In the genomic region with DNA sequence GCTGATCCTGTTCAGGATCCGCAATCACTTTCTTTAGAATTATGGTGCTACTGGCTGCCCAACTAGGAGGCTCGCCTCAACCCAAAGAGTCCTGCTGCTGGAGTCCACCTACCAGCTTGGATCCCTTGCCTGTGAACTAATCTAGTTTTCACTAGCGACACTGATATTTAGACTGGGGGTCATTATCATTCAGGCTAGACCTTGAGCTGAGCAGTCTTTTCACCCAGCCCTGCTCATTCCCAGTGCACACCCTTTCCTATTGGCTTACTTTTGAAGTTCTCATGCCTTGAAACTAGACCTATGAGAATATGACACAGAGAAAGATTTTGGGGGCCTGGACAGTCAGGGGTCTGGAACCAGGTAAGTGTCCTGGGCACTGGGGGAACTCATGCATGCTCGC, we compare ENCODE assay signal across 33 cellular contexts.
A peak's percentile ranks its signal among the peaks of the same experiment; 100 is the strongest.
DNase-seq lines count a peak whose midpoint lies in the region; FAIRE-seq and TF ChIP-seq lines count a peak whose summit lies in the region.
"Had no signal": no experiment of that assay in that cellular context is flagged by ENCODE, and none has a peak within 500 bp of the region (broad histone marks: within the 10 kb centered on the region; RNA-seq: fewer than 3 reads in every experiment).

No MANE protein-coding gene starts in this region.

- TF ChIP-seq RAD21 in H1 (IDR thresholded peaks at IDR 0.05 in 1 of 2, conservative IDR thresholded peaks at IDR 0.05 in 1 of 2; ENCODE audit: low read depth in 2 of 2, low read length in 2 of 2), result no peak

- H2AFZ ChIP-seq in H1 (ENCODE audit: low read length), result no peak overlapping the region

- H3K4ac ChIP-seq in H1 (replicated peaks; ENCODE audit: insufficient read length, low read depth, low read length), result no peak overlapping the region

- CTCF ChIA-PET in H1 (lab: Charles Lee; ENCODE audit: partially characterized antibody), result no interaction called here

- H3K27me3 ChIP-seq in H1 (replicated peaks in 1 of 4; ENCODE audit: control insufficient read depth in 3 of 4, extremely low read depth in 1 of 4, insufficient read depth in 3 of 4, low read length in 3 of 4) (no peaks in the 10 kb centered on the region), esophagus muscularis mucosa (no peaks in the 10 kb centered on the region), vagina (no peaks in the 10 kb centered on the region), prostate gland (replicated peaks; ENCODE audit: insufficient read depth) (no peaks in the 10 kb centered on the region), HAP-1 (ENCODE audit: low read depth) (no peaks in the 10 kb centered on the region)
- H3K27me3 ChIP-seq: BE2C; BLaER1; BLaER1 treated with 17β-estradiol and CSF1 and Interleukin-3, amounts not matched to agents 10 nM and 100 nM had no signal

- no peak overlapping the region for H2BK120ac ChIP-seq in H1 (replicated peaks; ENCODE audit: low read depth, low read length)

- no peak for FAIRE-seq in H1 (lab: Jason Lieb, UNC)
- FAIRE-seq: A204.1, A549, D721Med had no signal

- H3K18ac ChIP-seq in H1 (ENCODE audit: extremely low read depth, low read length), result no peak overlapping the region

- H3K4me2 ChIP-seq in H1 (ENCODE audit: insufficient read depth in 1 of 2, low read depth in 2 of 2, low read length in 2 of 2), result no peak overlapping the region
- H3K4me2 ChIP-seq: A549; BLaER1; BLaER1 treated with 17β-estradiol and CSF1 and Interleukin-3, amounts not matched to agents 10 nM and 100 nM had no signal

- TF ChIP-seq EP300 in H1 (IDR thresholded peaks at IDR 0.05; ENCODE audit: borderline replicate concordance in 1 of 2, low read depth in 2 of 2, low read length in 2 of 2) (no peak), esophagus muscularis mucosa (IDR thresholded peaks at IDR 0.05) (no peak)

- peaks cover 0 to 2% of the 10 kb centered on the region in 2 experiments for H4K20me1 ChIP-seq in H1 (replicated peaks in 1 of 2; ENCODE audit: control insufficient read depth in 1 of 2, insufficient read depth in 2 of 2, low read length in 2 of 2)
- H4K20me1 ChIP-seq: BLaER1; BLaER1 treated with 17β-estradiol and CSF1 and Interleukin-3, amounts not matched to agents 10 nM and 100 nM had no signal

- H3K9me3 ChIP-seq in H1 (ENCODE audit: insufficient read depth in 2 of 2, low read depth in 1 of 2, low read length in 1 of 2) (no peaks in the 10 kb centered on the region), esophagus muscularis mucosa (no peaks in the 10 kb centered on the region), vagina (no peaks in the 10 kb centered on the region), prostate gland (no peaks in the 10 kb centered on the region), HAP-1 (no peaks in the 10 kb centered on the region)
- H3K9me3 ChIP-seq: A549, BE2C, BLaER1, Caco-2 had no signal

- H2BK5ac ChIP-seq in H1 (ENCODE audit: low read depth, low read length), result no peak overlapping the region

- no peak overlapping the region for H3K4me3 ChIP-seq in H1 (ENCODE audit: extremely low read depth in 1 of 4, insufficient read depth in 2 of 4, low read depth in 3 of 4, low read length in 4 of 4)
- H3K4me3 ChIP-seq in esophagus muscularis mucosa, result no peak overlapping the region
- no peak overlapping the region for H3K4me3 ChIP-seq in vagina
- H3K4me3 ChIP-seq in prostate gland, result no peak overlapping the region
- H3K4me3 ChIP-seq in HAP-1, result no peak overlapping the region
- H3K4me3 ChIP-seq: A549; BLaER1; BLaER1 treated with 17β-estradiol and CSF1 and Interleukin-3, amounts not matched to agents 10 nM and 100 nM had no signal

- no peak overlapping the region for H3K23ac ChIP-seq in H1 (ENCODE audit: insufficient read length)

- POLR2A ChIA-PET in H1 (lab: Charles Lee; ENCODE audit: partially characterized antibody), result interaction anchor here (0.8 kb wide), 1 partner anchor 14 kb away, joined by 3 read pairs; no protein-coding TSS in a partner anchor

- no peak overlapping the region for H4K91ac ChIP-seq in H1 (replicated peaks; ENCODE audit: insufficient read length, low read length)

- H4K8ac ChIP-seq in H1 (ENCODE audit: extremely low read depth, insufficient read depth, low read length), result 0 out of 2 replicates have a peak overlapping the region, but pooled peaks have one; percentile 35

- no peak overlapping the region for H3K14ac ChIP-seq in H1 (ENCODE audit: insufficient read length)

- H3K4me1 ChIP-seq in H1 (replicated peaks in 1 of 4; ENCODE audit: control insufficient read depth in 3 of 4, insufficient read depth in 4 of 4, low read length in 3 of 4) (no peaks in the 10 kb centered on the region; a peak in 1 of 7 replicates), esophagus muscularis mucosa (no peaks in the 10 kb centered on the region), vagina (no peaks in the 10 kb centered on the region), prostate gland (replicated peaks) (no peaks in the 10 kb centered on the region), HAP-1 (no peaks in the 10 kb centered on the region)
- H3K4me1 ChIP-seq: A549, Caco-2 had no signal

- no peak overlapping the region for H4K5ac ChIP-seq in H1 (ENCODE audit: insufficient read length, low read depth, low read length)

- TF ChIP-seq CTCF in H1 (IDR thresholded peaks at IDR 0.05; ENCODE audit: control extremely low read depth in 1 of 3, insufficient read depth in 1 of 3, low read depth in 1 of 3, low read length in 3 of 3), result no peak
- no peak for TF ChIP-seq CTCF in esophagus muscularis mucosa (IDR thresholded peaks at IDR 0.05)
- no peak for TF ChIP-seq CTCF in vagina (IDR thresholded peaks at IDR 0.05)
- no peak for TF ChIP-seq CTCF in prostate gland (IDR thresholded peaks at IDR 0.05)

- WGBS in H1 (ENCODE audit: extremely low coverage in 1 of 2, insufficient coverage in 1 of 2, insufficient read length in 1 of 2, insufficient replicate concordance in 2 of 2, low coverage in 1 of 2, low lambda C conversion rate in 2 of 2, missing lambda C conversion rate in 1 of 2), 2 experiments, result 98% methylated on average over 4 of the region's 4 CpGs; no CpG with 5 or more reads in 1 of the 2 experiments
- WGBS in esophagus muscularis mucosa, result 90% methylated on average over 4 of the region's 4 CpGs
- 97% methylated on average over 4 of the region's 4 CpGs for WGBS in prostate gland

- no peaks in the 10 kb centered on the region; a peak in 1 of 4 replicates for H3K79me2 ChIP-seq in H1 (ENCODE audit: control insufficient read depth in 1 of 2, insufficient read depth in 2 of 2, low read length in 2 of 2)

- no peak overlapping the region for H3K27ac ChIP-seq in H1 (ENCODE audit: low read depth, low read length)
- H3K27ac ChIP-seq in esophagus muscularis mucosa (replicated peaks in 1 of 4), result no peak overlapping the region
- no peak overlapping the region for H3K27ac ChIP-seq in vagina
- H3K27ac ChIP-seq in prostate gland, result no peak overlapping the region
- H3K27ac ChIP-seq: 22Rv1; A549; BLaER1; BLaER1 treated with 17β-estradiol and CSF1 and Interleukin-3, amounts not matched to agents 10 nM and 100 nM; C4-2B had no signal

- DNase-seq in H1 (ENCODE audit: low read depth in 1 of 2, low spot score in 2 of 2) (no peak), esophagus muscularis mucosa (ENCODE audit: extremely low spot score) (peak; percentile 86), vagina (ENCODE audit: extremely low spot score in 2 of 2) (peak; percentile 14 to 60), prostate gland (ENCODE audit: low spot score) (no peak), hippocampal formation (lab: John Stamatoyannopoulos, UW) (no peak), HAP-1 (ENCODE audit: low spot score in 2 of 2) (no peak)
- DNase-seq: 8988T; ACHN; AML-193; BE2C; C1 segment of cervical spinal cord; Caco-2; Calu3; CD4-positive, alpha-beta memory T cell; CD4-positive, alpha-beta T cell; CD4-positive, CD25-positive, alpha-beta regulatory T cell; CD8-positive, alpha-beta memory T cell; CD8-positive, alpha-beta T cell; COR-L47; DMS 273 treated with DMSO at 0.1 percent for 48 hours; DMS153; DMS53; DMS79; DMS79 treated with DMSO at 0.1 percent for 48 hours; DND-41; EL had no signal

- H3K9ac ChIP-seq in H1 (replicated peaks in 1 of 4; ENCODE audit: extremely low read depth in 1 of 4, low read depth in 3 of 4, low read length in 3 of 4), result no peak overlapping the region
- H3K9ac ChIP-seq: BLaER1; BLaER1 treated with 17β-estradiol and CSF1 and Interleukin-3, amounts not matched to agents 10 nM and 100 nM had no signal

- no peak for TF ChIP-seq POLR2A in H1 (IDR thresholded peaks at IDR 0.05; ENCODE audit: control extremely low read depth in 1 of 2, low read depth in 2 of 2, low read length in 2 of 2)
- TF ChIP-seq POLR2A in esophagus muscularis mucosa (IDR thresholded peaks at IDR 0.05; ENCODE audit: low read depth), result no peak
- TF ChIP-seq POLR2A in vagina (IDR thresholded peaks at IDR 0.05), result no peak
- TF ChIP-seq POLR2A in prostate gland (IDR thresholded peaks at IDR 0.05), result no peak

- H3K56ac ChIP-seq in H1 (replicated peaks; ENCODE audit: insufficient read length, low read depth, low read length), result no peak overlapping the region

- H3K36me3 ChIP-seq in H1 (ENCODE audit: control insufficient read depth in 2 of 4, insufficient read depth in 4 of 4, low read length in 3 of 4) (no peaks in the 10 kb centered on the region), esophagus muscularis mucosa (no peaks in the 10 kb centered on the region), vagina (no peaks in the 10 kb centered on the region), prostate gland (no peaks in the 10 kb centered on the region), HAP-1 (replicated peaks) (no peaks in the 10 kb centered on the region)
- H3K36me3 ChIP-seq: BE2C; BLaER1; BLaER1 treated with 17β-estradiol and CSF1 and Interleukin-3, amounts not matched to agents 10 nM and 100 nM had no signal

- peaks cover 2% of the 10 kb centered on the region; the same call in 1 of the 2 replicates for H3K23me2 ChIP-seq in H1 (ENCODE audit: low read depth, low read length)

- intact Hi-C loops in esophagus muscularis mucosa (cut with DNase I) (no loop called here), vagina (cut with DNase I) (no loop called here), prostate gland (cut with DNase I) (no loop called here)

- no peak overlapping the region for H2BK12ac ChIP-seq in H1 (ENCODE audit: low read depth, low read length)

- no peaks in the 10 kb centered on the region; the same call in 1 of the 2 replicates for H3K79me1 ChIP-seq in H1 (ENCODE audit: low read depth, low read length)

- in situ Hi-C loops in HAP-1 (cut with MboI; ENCODE audit: low sequenced_read_pairs), result no loop called here

- H2AK5ac ChIP-seq in H1 (ENCODE audit: low read depth, low read length), result no peak overlapping the region

- no peak overlapping the region for H2BK20ac ChIP-seq in H1 (ENCODE audit: low read length)

- no peak overlapping the region for H2BK15ac ChIP-seq in H1 (ENCODE audit: low read length)

TF ChIP-seq in H1, 55 proteins besides CTCF, POLR2A, EP300 and RAD21 (continues in another document):
- TF ChIP-seq SRF (IDR thresholded peaks at IDR 0.05; ENCODE audit: low read depth, low read length) (no peak), KDM5A (IDR thresholded peaks at IDR 0.05; ENCODE audit: low read length) (no peak), KDM1A (IDR thresholded peaks at IDR 0.05; ENCODE audit: borderline replicate concordance, low read length) (no peak), TAF7 (optimal IDR thresholded peaks at IDR 0.05; ENCODE audit: borderline replicate concordance, low read depth, low read length) (no peak), TEAD4 (IDR thresholded peaks at IDR 0.05; ENCODE audit: low read depth, low read length) (no peak), JUN (IDR thresholded peaks at IDR 0.05; ENCODE audit: low read depth, low read length) (no peak)

Comparison
In these comparisons a context has a peak if more than half of its experiments do, and no peak if none do; other contexts are left out.
1. DNase-seq: peak in esophagus muscularis mucosa (single experiment) and vagina (2 of 2); none in H1 (0 of 2), prostate gland (single experiment), hippocampal formation (0 of 2) and HAP-1 (0 of 2).